In the genomic region with DNA sequence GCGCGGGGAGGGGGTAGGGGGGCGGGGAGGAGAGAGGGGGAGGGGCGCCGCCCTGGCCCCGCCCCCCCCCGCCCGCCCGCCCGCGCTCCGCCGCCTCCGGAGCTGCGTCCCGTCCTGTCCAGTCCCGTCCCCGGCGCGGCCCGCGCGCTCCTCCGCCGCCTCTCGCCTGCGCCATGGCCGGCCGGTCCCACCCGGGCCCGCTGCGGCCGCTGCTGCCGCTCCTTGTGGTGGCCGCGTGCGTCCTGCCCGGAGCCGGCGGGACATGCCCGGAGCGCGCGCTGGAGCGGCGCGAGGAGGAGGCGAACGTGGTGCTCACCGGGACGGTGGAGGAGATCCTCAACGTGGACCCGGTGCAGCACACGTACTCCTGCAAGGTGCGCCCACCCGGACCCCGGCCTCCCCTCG, we compare ENCODE assay signal across 8 cellular contexts. TPM values are rescaled to one million over a fixed set of nuclear protein-coding genes. Genes with fewer than 3 reads are reported as not detected.
DNase-seq lines count a peak whose midpoint lies in the region; ATAC-seq and TF ChIP-seq lines count a peak whose summit lies in the region.

A gene (plus strand): TSS at position 121 of the 405 bp plus-strand sequence. CDS start 53 bp downstream, at position 174.

- intact Hi-C loops in psoas muscle (cut with DNase I): no loop called here

- peak within 1 kb of the TSS; percentile 69 to 80 (median 78); a peak in 21 of 22 replicates for H3K9ac ChIP-seq in BLaER1 treated with 17β-estradiol and CSF1 and Interleukin-3, amounts not matched to agents 10 nM and 100 nM

- peak within 1 kb of the TSS in 10 of 11 experiments; percentile 63 to 88 (median 74); a peak in 20 of 22 replicates for H3K27ac ChIP-seq in BLaER1 treated with 17β-estradiol and CSF1 and Interleukin-3, amounts not matched to agents 10 nM and 100 nM
- peak within 1 kb of the TSS; percentile 98 for H3K27ac ChIP-seq in cardiac muscle cell
- peak within 1 kb of the TSS; percentile 85 for H3K27ac ChIP-seq in psoas muscle

- H4K20me1 ChIP-seq in BLaER1 treated with 17β-estradiol and CSF1 and Interleukin-3, amounts not matched to agents 10 nM and 100 nM: peaks cover 0 to 42% (median 18%) of the 10 kb centered on the region in 11 experiments; a peak in 15 of 22 replicates

- H3K36me3 ChIP-seq in BLaER1 treated with 17β-estradiol and CSF1 and Interleukin-3, amounts not matched to agents 10 nM and 100 nM: no peaks in the 10 kb centered on the region
- H3K36me3 ChIP-seq in cardiac muscle cell (no peaks in the 10 kb centered on the region), psoas muscle (ENCODE audit: insufficient read depth in 1 of 2, low read depth in 1 of 2) (no peaks in the 10 kb centered on the region)

- no peak for TF ChIP-seq CTCF in cardiac muscle cell (IDR thresholded peaks at IDR 0.05; ENCODE audit: low read depth, low read length)
- no peak for TF ChIP-seq CTCF in psoas muscle (IDR thresholded peaks at IDR 0.05)

- H3K4me3 ChIP-seq in BLaER1 treated with 17β-estradiol and CSF1 and Interleukin-3, amounts not matched to agents 10 nM and 100 nM: peak within 1 kb of the TSS; percentile 64 to 75 (median 69)
- H3K4me3 ChIP-seq in cardiac muscle cell: peak within 1 kb of the TSS; percentile 93
- H3K4me3 ChIP-seq in psoas muscle: peak within 1 kb of the TSS; percentile 79

- H3K27me3 ChIP-seq in BLaER1 treated with 17β-estradiol and CSF1 and Interleukin-3, amounts not matched to agents 10 nM and 100 nM: peaks cover 3 to 25% (median 14%) of the 10 kb centered on the region in 11 experiments; a peak in 18 of 22 replicates
- no peaks in the 10 kb centered on the region for H3K27me3 ChIP-seq in cardiac muscle cell
- peaks cover 0 to 30% (median 11%) of the 10 kb centered on the region in 3 donors for H3K27me3 ChIP-seq in psoas muscle (ENCODE audit: insufficient read depth in 3 of 3, low read length in 2 of 3)

- ATAC-seq in GM19043 (IDR thresholded peaks at IDR 0.05; ENCODE audit: low read depth, unreplicated experiment) (peak; percentile 16), HG03196 (IDR thresholded peaks at IDR 0.05; ENCODE audit: unreplicated experiment) (peak; percentile 27), psoas muscle (peak; percentile 23 to 60 (median 51))

- DNase-seq in activated T-cell treated with anti-CD3 and anti-CD28 coated beads, Interleukin-2, amount 50 U/mL, for 48 hours: peak; percentile 61 to 66
- DNase-seq in cardiac muscle cell (ENCODE audit: low read depth in 1 of 2, low spot score in 1 of 2) (peak in 1 of 2 donors; percentile 69), psoas muscle (peak; percentile 54 to 80), ACHN (no peak)
- no peak for DNase-seq in stimulated activated CD4-positive, alpha-beta T cell treated with anti-CD3 and anti-CD28 coated beads, Interleukin-4, amount 100 ng/mL, for 1 hour

- WGBS in psoas muscle, 3 donors: 0% methylated on average over 15 to 54 of the region's 58 CpGs

- peak within 1 kb of the TSS; percentile 88 to 99 (median 98) for H3K4me2 ChIP-seq in BLaER1 treated with 17β-estradiol and CSF1 and Interleukin-3, amounts not matched to agents 10 nM and 100 nM

- H3K4me1 ChIP-seq in BLaER1 treated with 17β-estradiol and CSF1 and Interleukin-3, amounts not matched to agents 10 nM and 100 nM: peaks cover 39 to 63% (median 52%) of the 10 kb centered on the region in 10 experiments
- H3K4me1 ChIP-seq in cardiac muscle cell (ENCODE audit: low read depth): peaks cover 8% of the 10 kb centered on the region
- H3K4me1 ChIP-seq in psoas muscle: peaks cover 4% of the 10 kb centered on the region

- in situ Hi-C loops in ACHN (cut with HindIII; ENCODE audit: low pct_ligation_motif_present, low pct_unique_long_range_greater_than_20kb, low sequenced_read_pairs): no loop called here

- H3K9me3 ChIP-seq in BLaER1 treated with 17β-estradiol and CSF1 and Interleukin-3, amounts not matched to agents 10 nM and 100 nM (replicated peaks in 1 of 11): no peaks in the 10 kb centered on the region
- H3K9me3 ChIP-seq in cardiac muscle cell (ENCODE audit: low read depth): no peaks in the 10 kb centered on the region
- no peaks in the 10 kb centered on the region for H3K9me3 ChIP-seq in psoas muscle

RNA-seq across cellular contexts. Expression of the gene that starts here (rescaled TPM):
- total RNA-seq in cardiac muscle cell: 95.5 and 154 TPM in 2 replicates
- polyA plus RNA-seq in cardiac muscle cell: 23.5 and 30.6 TPM in 2 replicates
- 1 to 10 TPM; 3.4 to 5.4 (median 4.6) TPM for total RNA-seq in psoas muscle
- 1 to 10 TPM; 1.3 to 3.0 (median 1.4) TPM for polyA plus RNA-seq in psoas muscle

Comparison
In these comparisons a context has a peak if more than half of its experiments do, and no peak if none do; other contexts are left out.
1. RNA of the gene that starts here (total RNA-seq): 95.5 to 154 TPM in cardiac muscle cell; 3.4 to 5.4 TPM in psoas muscle; every median in the first group is over 10 times any median in the second.
2. DNase-seq: peak in activated T-cell treated with anti-CD3 and anti-CD28 coated beads, Interleukin-2, amount 50 U/mL, for 48 hours (2 of 2) and psoas muscle (2 of 2); none in ACHN (single experiment) and stimulated activated CD4-positive, alpha-beta T cell treated with anti-CD3 and anti-CD28 coated beads, Interleukin-4, amount 100 ng/mL, for 1 hour (single experiment).
3. Peak in every context shown above with its lines, with median percentiles within 50 percentile points of each other: H3K27ac ChIP-seq, H3K4me3 ChIP-seq and ATAC-seq.